Comparison of ENCODE assay signal across 8 cellular contexts in the genomic region with DNA sequence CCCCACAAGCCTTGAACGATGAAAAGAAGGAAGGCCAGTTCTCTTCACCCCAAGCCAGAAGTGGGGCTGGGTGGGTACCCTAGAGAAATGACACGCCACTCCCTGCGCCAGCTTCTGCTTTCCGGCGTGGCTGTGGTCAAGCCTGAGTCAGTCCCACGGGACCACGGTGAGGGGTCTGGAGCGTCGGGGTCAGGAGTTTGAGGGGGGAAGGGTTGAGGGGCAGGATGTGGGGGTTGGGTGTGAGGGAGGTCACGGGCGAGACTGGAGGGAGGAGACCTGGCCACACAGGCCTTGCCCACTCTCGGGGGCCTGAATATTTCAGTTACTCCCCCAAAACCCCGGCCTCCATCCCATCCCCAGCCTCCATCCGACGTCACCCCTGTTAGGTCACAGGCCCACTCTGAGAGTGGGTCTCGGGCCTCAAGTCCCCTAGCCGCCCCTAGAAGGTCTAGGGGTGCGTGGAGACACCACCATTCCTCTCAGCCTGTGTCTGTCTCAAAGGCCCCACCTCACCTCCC. TPM values are rescaled to one million over a fixed set of nuclear protein-coding genes. Genes with fewer than 3 reads are reported as not detected.
DNase-seq lines count a peak whose midpoint lies in the region; ATAC-seq and TF ChIP-seq lines count a peak whose summit lies in the region.

No MANE protein-coding gene starts in this region.

- peaks cover 15% of the 10 kb centered on the region for H3K4me1 ChIP-seq in PC-9 (replicated peaks; ENCODE audit: insufficient read depth)

- no peaks in the 10 kb centered on the region for H3K36me3 ChIP-seq in PC-9 (ENCODE audit: low read depth)

- TF ChIP-seq CTCF in PC-9 (conservative IDR thresholded peaks at IDR 0.05) = no peak
- TF ChIP-seq CTCF in fibroblast of villous mesenchyme (IDR thresholded peaks at IDR 0.05; ENCODE audit: insufficient read depth, low read depth, low read length) = no peak

- H3K4me3 Mint-ChIP-seq in activated T-cell treated with anti-CD3 and anti-CD28 coated beads, Interleukin-2, amount 50 U/mL, for 72 hours = peak overlapping the region; percentile 89 to 92

- H3K27ac Mint-ChIP-seq in activated T-cell treated with anti-CD3 and anti-CD28 coated beads, Interleukin-2, amount 50 U/mL, for 72 hours = no peak overlapping the region

- no peak for ATAC-seq in activated T-cell treated with anti-CD3 and anti-CD28 coated beads, Interleukin-2, amount 50 U/mL, for 72 hours (replicated peaks in 1 of 2)
- peak; percentile 57 for ATAC-seq in sciatic nerve

- H3K79me2 ChIP-seq in PC-9 (ENCODE audit: low read depth) = no peaks in the 10 kb centered on the region

- H3K9me3 ChIP-seq in PC-9 (ENCODE audit: insufficient read depth, low read depth) = no peaks in the 10 kb centered on the region

- peaks cover 56% of the 10 kb centered on the region for H3F3A ChIP-seq in PC-9 (ENCODE audit: insufficient read depth, low read depth)

- peak overlapping the region; percentile 90 for H3K4me2 ChIP-seq in PC-9

- H2AFZ ChIP-seq in PC-9 = peak overlapping the region; percentile 85; the same call in 1 of the 2 replicates

- H3K4me1 Mint-ChIP-seq in activated T-cell treated with anti-CD3 and anti-CD28 coated beads, Interleukin-2, amount 50 U/mL, for 72 hours (ENCODE audit: low read depth) = peaks cover 10% of the 10 kb centered on the region

- H3K36me3 Mint-ChIP-seq in activated T-cell treated with anti-CD3 and anti-CD28 coated beads, Interleukin-2, amount 50 U/mL, for 72 hours (ENCODE audit: insufficient read depth in 2 of 2) = peaks cover 2% of the 10 kb centered on the region in 2 donors

- peak overlapping the region; percentile 66; the same call in 1 of the 2 replicates for H3K4me3 ChIP-seq in PC-9
- H3K4me3 ChIP-seq in fibroblast of villous mesenchyme (ENCODE audit: low read depth, low read length) = peak overlapping the region; percentile 76

- POLR2A ChIA-PET in PC-9 (lab: Charles Lee; ENCODE audit: unreplicated experiment) = no interaction called here

- no TSS peak for BruUV-seq in PC-9 (replicated peaks; lab: Mats Ljungman, UMichigan)

- intact Hi-C loops in PC-9 (cut with micrococcal nuclease; ENCODE audit: unreplicated experiment) (loop anchor here (5.0 kb wide), 1 partner anchor 166 kb away; a partner anchor contains a TSS), sciatic nerve (cut with DNase I) (no loop called here)

- no peaks in the 10 kb centered on the region for H3K9me2 ChIP-seq in PC-9 (ENCODE audit: insufficient read depth)

- H4K20me1 ChIP-seq in PC-9 (ENCODE audit: insufficient read depth) = no peaks in the 10 kb centered on the region

- H3K27me3 Mint-ChIP-seq in activated T-cell treated with anti-CD3 and anti-CD28 coated beads, Interleukin-2, amount 50 U/mL, for 72 hours (ENCODE audit: low read depth) = no peaks in the 10 kb centered on the region

- DNase-seq in activated T-cell treated with anti-CD3 and anti-CD28 coated beads, Interleukin-2, amount 50 U/mL, for 72 hours = no peak
- DNase-seq in activated T-cell treated with anti-CD3 and anti-CD28 coated beads, Interleukin-2, amount 50 U/mL, for 1 hour = no peak
- DNase-seq in PC-9 (no peak), fibroblast of villous mesenchyme (ENCODE audit: low read depth) (no peak), sciatic nerve (ENCODE audit: low spot score) (peak; percentile 83), AML-193 (lab: John Stamatoyannopoulos, UW) (no peak), cerebellum (ENCODE audit: low spot score) (no peak), RKO (ENCODE audit: low spot score) (no peak)

- no peaks in the 10 kb centered on the region for H3K27me3 ChIP-seq in PC-9 (ENCODE audit: insufficient read depth, low read depth)

- H3K27ac ChIP-seq in PC-9 = no peak overlapping the region

- no peaks in the 10 kb centered on the region for H3K9me3 Mint-ChIP-seq in activated T-cell treated with anti-CD3 and anti-CD28 coated beads, Interleukin-2, amount 50 U/mL, for 72 hours

- CTCF ChIA-PET in PC-9 (lab: Charles Lee) = no interaction called here

RNA-seq across cellular contexts. Expression of a gene that starts 0.5 kb away (rescaled TPM):
- total RNA-seq in activated T-cell treated with anti-CD3 and anti-CD28 coated beads, Interleukin-2, amount 50 U/mL, for 72 hours = 10 to 100 TPM; 10.2 to 11.4 TPM
- total RNA-seq in PC-9 (2021) = 26.1 and 35.8 TPM in 2 replicates
- total RNA-seq in fibroblast of villous mesenchyme = 24.2 and 29.0 TPM in 2 replicates
- 82.2 TPM for total RNA-seq in sciatic nerve
- total RNA-seq in cerebellum = 0.54 TPM

RNA-seq across cellular contexts. Expression of a gene that starts 19.9 kb away (rescaled TPM):
- 10 to 100 TPM in 1 of 2 donors, 1 to 10 TPM in 1; 9.8 to 10.1 TPM for total RNA-seq in activated T-cell treated with anti-CD3 and anti-CD28 coated beads, Interleukin-2, amount 50 U/mL, for 72 hours
- 11.2 and 12.1 TPM in 2 replicates for total RNA-seq in PC-9 (2021)
- 9.3 and 10.8 TPM in 2 replicates for total RNA-seq in fibroblast of villous mesenchyme
- 9.2 TPM for total RNA-seq in sciatic nerve
- 2.5 TPM for total RNA-seq in cerebellum

RNA-seq across cellular contexts. Expression of a gene that starts 20.1 kb away (rescaled TPM):
- total RNA-seq in activated T-cell treated with anti-CD3 and anti-CD28 coated beads, Interleukin-2, amount 50 U/mL, for 72 hours = 10 to 100 TPM; 13.3 to 15.4 TPM
- total RNA-seq in PC-9 (2021) = 58.3 and 61.8 TPM in 2 replicates
- total RNA-seq in fibroblast of villous mesenchyme = 30.7 and 30.9 TPM in 2 replicates
- total RNA-seq in sciatic nerve = 19.5 TPM
- total RNA-seq in cerebellum = 21.2 TPM

RNA-seq across cellular contexts. Expression of a gene that starts 30.7 kb away (rescaled TPM):
- total RNA-seq in activated T-cell treated with anti-CD3 and anti-CD28 coated beads, Interleukin-2, amount 50 U/mL, for 72 hours = 1 to 10 TPM; 1.8 to 1.9 TPM
- total RNA-seq in PC-9 (2021) (4.0 and 4.1 TPM in 2 replicates), fibroblast of villous mesenchyme (0.97 and 1.3 TPM in 2 replicates), sciatic nerve (2.9 TPM), cerebellum (35.7 TPM)

RNA-seq across cellular contexts. Expression of a gene that starts 53.1 kb away (rescaled TPM):
- total RNA-seq in activated T-cell treated with anti-CD3 and anti-CD28 coated beads, Interleukin-2, amount 50 U/mL, for 72 hours = under 1 TPM in 1 of 2 donors, not detected in 1; 0.10 TPM
- total RNA-seq in PC-9 (2021) (2.2 and 3.8 TPM in 2 replicates), fibroblast of villous mesenchyme (under 0.01 and 0.32 TPM in 2 replicates), sciatic nerve (2.1 TPM), cerebellum (1.4 TPM)
